ENCODE assay signal across 10 cellular contexts in the genomic region with DNA sequence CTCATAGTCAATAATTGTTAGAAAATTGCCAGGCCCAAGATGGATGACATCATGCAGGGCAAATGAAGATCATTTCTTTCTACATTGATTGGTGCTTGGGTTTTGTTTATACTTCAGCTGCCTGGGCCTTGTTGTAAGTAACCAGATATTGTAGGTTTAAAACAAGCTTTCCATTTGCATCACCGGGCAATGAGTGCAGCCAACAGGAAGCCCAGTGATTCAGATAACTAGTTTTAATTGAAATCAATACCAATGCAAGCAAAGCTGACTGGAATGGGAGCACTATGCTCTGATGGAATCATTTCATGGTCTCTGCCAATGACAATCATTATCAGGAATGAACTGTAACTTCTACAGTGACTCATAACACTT.
DNase-seq lines count a peak whose midpoint lies in the region; ATAC-seq, FAIRE-seq and TF ChIP-seq lines count a peak whose summit lies in the region.
"Had no signal": no experiment of that assay in that cellular context is flagged by ENCODE, and none has a peak within 500 bp of the region (broad histone marks: within the 10 kb centered on the region; RNA-seq: fewer than 3 reads in every experiment).

No MANE protein-coding gene starts in this region.

- no peak for TF ChIP-seq POLR2A in sigmoid colon (IDR thresholded peaks at IDR 0.05)

- no peak overlapping the region for H3K27ac Mint-ChIP-seq in astrocyte (ENCODE audit: unreplicated experiment)
- H3K27ac Mint-ChIP-seq: activated naive CD4-positive, alpha-beta T cell treated with anti-CD3 and anti-CD28 coated beads, Interleukin-2, amount 50 U/mL, for 24 hours had no signal

- TF ChIP-seq CTCF in astrocyte (IDR thresholded peaks at IDR 0.05; ENCODE audit: insufficient read depth, low read depth, low read length) (no peak), sigmoid colon (IDR thresholded peaks at IDR 0.05) (no peak)

- DNase-seq in DMS153 (lab: John Stamatoyannopoulos, UW): peak; percentile 54
- peak; percentile 88 for DNase-seq in astrocyte (ENCODE audit: low read depth)
- DNase-seq in lung microvascular endothelial cell (ENCODE audit: low read depth in 2 of 2): peak; percentile 70 to 89
- DNase-seq in NCI-H2171 (lab: John Stamatoyannopoulos, UW): no peak
- DNase-seq in sigmoid colon: no peak
- DNase-seq in cardiac septum (ENCODE audit: low spot score): no peak
- DNase-seq: esophagus squamous epithelium had no signal

- no peak for ATAC-seq in HG02759 (IDR thresholded peaks at IDR 0.05; ENCODE audit: unreplicated experiment)

- no peaks in the 10 kb centered on the region for H4K20me1 ChIP-seq in astrocyte (ENCODE audit: insufficient read depth, low read length)

- no peak overlapping the region for H2AFZ ChIP-seq in astrocyte (ENCODE audit: low read depth, low read length)

- H3K4me3 ChIP-seq in HUES48 (ENCODE audit: low read depth, low read length) (no peak overlapping the region), astrocyte (ENCODE audit: insufficient read depth, low read depth, low read length) (no peak overlapping the region), sigmoid colon (no peak overlapping the region)
- H3K4me3 ChIP-seq: esophagus squamous epithelium had no signal

- no peaks in the 10 kb centered on the region for H3K36me3 Mint-ChIP-seq in astrocyte (ENCODE audit: low read depth, unreplicated experiment)
- H3K36me3 Mint-ChIP-seq: activated naive CD4-positive, alpha-beta T cell treated with anti-CD3 and anti-CD28 coated beads, Interleukin-2, amount 50 U/mL, for 24 hours had no signal

- H3K27me3 Mint-ChIP-seq in astrocyte (ENCODE audit: low read depth, unreplicated experiment): no peaks in the 10 kb centered on the region
- H3K27me3 Mint-ChIP-seq: activated naive CD4-positive, alpha-beta T cell treated with anti-CD3 and anti-CD28 coated beads, Interleukin-2, amount 50 U/mL, for 24 hours had no signal

- H3K36me3 ChIP-seq in HUES48 (ENCODE audit: control insufficient read depth, insufficient read depth, low read length): no peaks in the 10 kb centered on the region
- H3K36me3 ChIP-seq in astrocyte (ENCODE audit: insufficient read depth, low read length): no peaks in the 10 kb centered on the region
- H3K36me3 ChIP-seq in sigmoid colon: no peaks in the 10 kb centered on the region
- H3K36me3 ChIP-seq: esophagus squamous epithelium had no signal

- H3K4me3 Mint-ChIP-seq in astrocyte (ENCODE audit: unreplicated experiment): no peak overlapping the region
- H3K4me3 Mint-ChIP-seq: activated naive CD4-positive, alpha-beta T cell treated with anti-CD3 and anti-CD28 coated beads, Interleukin-2, amount 50 U/mL, for 24 hours had no signal

- peak overlapping the region; percentile 1 for H3K4me2 ChIP-seq in astrocyte (ENCODE audit: low read length)

- no peaks in the 10 kb centered on the region for H3K27me3 ChIP-seq in HUES48 (ENCODE audit: control insufficient read depth, insufficient read depth, low read length)
- H3K27me3 ChIP-seq in astrocyte (ENCODE audit: insufficient read depth, low read length): no peaks in the 10 kb centered on the region
- no peaks in the 10 kb centered on the region for H3K27me3 ChIP-seq in sigmoid colon
- H3K27me3 ChIP-seq: esophagus squamous epithelium had no signal

- no peaks in the 10 kb centered on the region for H3K9me3 Mint-ChIP-seq in astrocyte (ENCODE audit: unreplicated experiment)

- H3K79me2 ChIP-seq in astrocyte (ENCODE audit: insufficient read depth, low read length): no peaks in the 10 kb centered on the region

- H3K9me3 ChIP-seq in HUES48 (ENCODE audit: control insufficient read depth, insufficient read depth, low read length): no peaks in the 10 kb centered on the region
- no peaks in the 10 kb centered on the region for H3K9me3 ChIP-seq in astrocyte (ENCODE audit: insufficient read depth, low read depth, low read length)
- no peaks in the 10 kb centered on the region for H3K9me3 ChIP-seq in sigmoid colon
- H3K9me3 ChIP-seq: esophagus squamous epithelium had no signal

- 68 to 78% methylated on average over 1 of the region's 1 CpG for WGBS in sigmoid colon, 2 donors

- intact Hi-C loops in sigmoid colon (cut with DNase I) (no loop called here), cardiac septum (cut with DNase I) (no loop called here)

- no peak for TF ChIP-seq EP300 in sigmoid colon (IDR thresholded peaks at IDR 0.05)

- FAIRE-seq in astrocyte (lab: Jason Lieb, UNC): peak; percentile 82

- no peak overlapping the region for H3K9ac ChIP-seq in HUES48 (ENCODE audit: low read depth, low read length)
- H3K9ac ChIP-seq in astrocyte (ENCODE audit: low read length): no peak overlapping the region

- H3K4me1 ChIP-seq in HUES48 (ENCODE audit: control insufficient read depth, insufficient read depth, low read length) (peaks cover 21% of the 10 kb centered on the region), astrocyte (ENCODE audit: insufficient read depth, low read length) (no peaks in the 10 kb centered on the region), sigmoid colon (no peaks in the 10 kb centered on the region)
- H3K4me1 ChIP-seq: esophagus squamous epithelium had no signal

- H3K27ac ChIP-seq in HUES48 (ENCODE audit: low read depth, low read length): peak overlapping the region; percentile 53
- H3K27ac ChIP-seq in astrocyte (ENCODE audit: low read depth, low read length): peak overlapping the region; percentile 14
- H3K27ac ChIP-seq in sigmoid colon: no peak overlapping the region
- H3K27ac ChIP-seq: esophagus squamous epithelium had no signal

- H3K4me1 Mint-ChIP-seq in astrocyte (ENCODE audit: low read depth, unreplicated experiment): peaks cover 21% of the 10 kb centered on the region
- H3K4me1 Mint-ChIP-seq: activated naive CD4-positive, alpha-beta T cell treated with anti-CD3 and anti-CD28 coated beads, Interleukin-2, amount 50 U/mL, for 24 hours had no signal

Comparison
In these comparisons a context has a peak if more than half of its experiments do, and no peak if none do; other contexts are left out.
1. DNase-seq: peak in DMS153 (single experiment), astrocyte (single experiment) and lung microvascular endothelial cell (2 of 2); none in NCI-H2171 (single experiment), sigmoid colon (single experiment) and cardiac septum (single experiment).
2. H3K27ac ChIP-seq: peak in HUES48 (single experiment) and astrocyte (single experiment); none in sigmoid colon (0 of 4).